ENCODE assay signal across 20 cellular contexts in the genomic region with DNA sequence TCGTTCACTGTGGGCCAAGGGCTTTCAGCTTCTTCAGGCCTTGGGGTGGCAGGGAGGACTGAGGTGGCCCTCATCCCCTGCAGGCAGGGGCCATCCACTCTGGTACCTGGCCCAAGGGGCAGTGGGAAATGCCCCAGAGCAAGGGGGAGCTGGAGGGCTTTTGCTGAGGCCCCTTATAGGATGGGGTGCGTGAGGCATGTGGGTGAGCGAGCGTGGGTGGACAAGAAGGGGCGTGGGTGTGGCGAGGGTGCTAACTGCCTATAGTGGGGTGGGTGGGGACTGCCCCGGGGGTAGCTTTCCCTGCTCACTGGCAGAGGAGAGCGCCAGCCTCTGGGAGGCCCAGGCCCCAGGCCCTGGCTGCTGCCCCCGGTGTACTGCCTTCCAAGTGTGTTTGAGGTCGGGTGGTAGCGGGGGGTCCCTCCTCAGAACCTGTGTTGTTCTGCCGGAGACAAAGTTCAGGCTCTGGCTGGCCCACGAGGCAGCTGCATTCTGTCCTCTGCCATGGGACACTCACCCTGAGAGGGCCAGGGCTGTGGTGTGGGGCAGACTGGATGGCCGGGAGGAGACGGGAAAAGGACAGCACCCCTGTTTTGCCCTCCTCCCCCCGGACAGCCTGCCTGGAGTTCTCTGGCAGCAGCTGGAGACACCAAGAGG. TPM values are rescaled to one million over a fixed set of nuclear protein-coding genes. Genes with fewer than 3 reads are reported as not detected.
"Had no signal": no experiment of that assay in that cellular context is flagged by ENCODE, and none has a peak within 500 bp of the region (broad histone marks: within the 10 kb centered on the region; RNA-seq: fewer than 3 reads in every experiment).

No MANE protein-coding gene starts in this region.

- ATAC-seq: mucosa of descending colon; naive thymus-derived CD8-positive, alpha-beta T cell; stimulated activated effector memory CD8-positive, alpha-beta T cell treated with anti-CD3 and anti-CD28 coated beads, Interleukin-12 subunit alpha, Interleukin-12 subunit beta, amount 100 ng/mL, for 72 hours; upper lobe of right lung had no signal

- DNase-seq: effector CD8-positive, alpha-beta T cell; foreskin melanocyte; head of caudate nucleus; mucosa of descending colon; naive thymus-derived CD8-positive, alpha-beta T cell; ovary; small intestine; stimulated activated CD4-positive, alpha-beta T cell treated with anti-CD3 and anti-CD28 coated beads, Interleukin-4, amount 100 ng/mL, for 1 hour; stimulated activated CD8-positive, alpha-beta memory T cell treated with anti-CD3 and anti-CD28 coated beads, Interleukin-4, amount 100 ng/mL, for 48 hours; upper lobe of right lung had no signal

- H3K27ac Mint-ChIP-seq: naive thymus-derived CD8-positive, alpha-beta T cell; stimulated activated effector memory CD8-positive, alpha-beta T cell treated with anti-CD3 and anti-CD28 coated beads, Interleukin-12 subunit alpha, Interleukin-12 subunit beta, amount 100 ng/mL, for 72 hours had no signal

- H3K4me3 Mint-ChIP-seq: stimulated activated effector memory CD8-positive, alpha-beta T cell treated with anti-CD3 and anti-CD28 coated beads, Interleukin-12 subunit alpha, Interleukin-12 subunit beta, amount 100 ng/mL, for 72 hours had no signal

- H3K4me2 ChIP-seq: hepatocyte had no signal

- H3K36me3 ChIP-seq: ovary, right atrium auricular region, suprapubic skin, tibial nerve, upper lobe of right lung, vagina had no signal

- H3K27ac ChIP-seq: coronary artery, hepatocyte, ovary, right atrium auricular region, suprapubic skin, upper lobe of right lung, vagina had no signal

- H2AFZ ChIP-seq: hepatocyte had no signal

- FAIRE-seq: small intestine had no signal

- H3K27me3 ChIP-seq: ovary, right atrium auricular region, vagina had no signal

- H3K79me2 ChIP-seq: hepatocyte had no signal

- H3K4me3 ChIP-seq: coronary artery, hepatocyte, mucosa of descending colon, ovary, right atrium auricular region, suprapubic skin, tibial nerve, upper lobe of right lung, vagina had no signal

- H3K9me3 ChIP-seq: mucosa of descending colon, ovary, right atrium auricular region, suprapubic skin, tibial nerve, upper lobe of right lung, vagina had no signal

- H3K9me3 Mint-ChIP-seq: naive thymus-derived CD8-positive, alpha-beta T cell; stimulated activated effector memory CD8-positive, alpha-beta T cell treated with anti-CD3 and anti-CD28 coated beads, Interleukin-12 subunit alpha, Interleukin-12 subunit beta, amount 100 ng/mL, for 72 hours had no signal

RNA-seq across cellular contexts. Expression of a gene that starts 3.4 kb away (rescaled TPM):
- total RNA-seq: dermis microvascular lymphatic vessel endothelial cell; lung microvascular endothelial cell; mesenteric fat pad; naive thymus-derived CD8-positive, alpha-beta T cell; suprapubic skin; upper lobe of right lung had no signal
- polyA plus RNA-seq: naive thymus-derived CD8-positive, alpha-beta T cell had no signal
